Comparison of ENCODE assay signal across 8 cellular contexts in the genomic region with DNA sequence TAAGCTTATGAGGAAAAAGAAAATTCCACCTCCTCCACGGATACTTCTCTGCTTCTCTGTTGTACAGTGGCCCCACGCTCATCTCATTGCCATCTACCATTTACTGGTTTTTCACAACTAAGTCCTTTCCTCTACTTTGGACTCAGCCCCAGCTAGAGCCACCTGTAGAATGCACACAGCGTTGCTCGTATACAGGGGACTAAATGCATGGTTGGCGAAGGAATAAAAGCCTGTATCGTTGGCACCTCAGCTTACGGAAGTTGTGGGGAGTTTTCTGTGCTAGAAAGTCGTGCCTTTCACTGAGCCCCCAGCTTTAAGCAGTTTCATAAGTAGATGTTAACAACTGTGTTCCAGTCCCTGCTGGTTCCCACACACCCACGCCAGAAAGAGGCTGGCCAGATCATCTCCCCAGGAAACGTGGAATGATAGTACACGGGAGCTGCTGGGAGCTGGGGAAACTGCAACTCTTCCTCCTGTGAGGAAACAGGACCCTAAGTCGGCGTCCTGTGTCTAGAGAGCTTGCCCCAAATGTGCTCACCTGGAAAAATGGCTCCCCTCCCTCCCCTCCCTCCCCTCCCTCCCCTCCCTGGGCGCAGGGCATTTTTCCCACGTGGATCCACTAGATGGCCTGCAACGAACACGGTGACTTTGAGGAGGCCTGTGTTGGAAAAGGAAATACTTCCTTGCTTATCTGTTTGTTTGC. TPM values are rescaled to one million over a fixed set of nuclear protein-coding genes. Genes with fewer than 3 reads are reported as not detected.
DNase-seq lines count a peak whose midpoint lies in the region; ATAC-seq and TF ChIP-seq lines count a peak whose summit lies in the region.

No MANE protein-coding gene starts in this region.

- no peak overlapping the region for H3K27ac ChIP-seq in CD8-positive, alpha-beta memory T cell (ENCODE audit: low read depth, low read length)

- no peaks in the 10 kb centered on the region for H3K27me3 ChIP-seq in CD8-positive, alpha-beta memory T cell (ENCODE audit: insufficient read depth, low read length, poor library complexity, severe bottlenecking)

- H3K36me3 ChIP-seq in CD8-positive, alpha-beta memory T cell (ENCODE audit: insufficient read depth, low read length), result no peaks in the 10 kb centered on the region

- peak; percentile 59 to 75 for ATAC-seq in naive B cell (ENCODE audit: low read depth in 2 of 2)
- no peak for ATAC-seq in T-cell (replicated peaks in 1 of 4)
- no peak for ATAC-seq in GM18870 (IDR thresholded peaks at IDR 0.05; ENCODE audit: unreplicated experiment)

- H3K27ac Mint-ChIP-seq in naive B cell (no peak overlapping the region), T-cell (no peak overlapping the region)
- peak overlapping the region in 1 of 8 donors; percentile 28 for H3K27ac Mint-ChIP-seq in CD8-positive, alpha-beta memory T cell

- H3K4me3 ChIP-seq in epithelial cell of esophagus (ENCODE audit: low read length), result no peak overlapping the region
- H3K4me3 ChIP-seq in CD8-positive, alpha-beta memory T cell (ENCODE audit: low read length), result no peak overlapping the region

- POLR2A ChIA-PET in T-cell (lab: Charles Lee), result no interaction called here
- POLR2A ChIA-PET in CD8-positive, alpha-beta memory T cell (lab: Charles Lee), result no interaction called here

- CTCF ChIA-PET in T-cell (lab: Charles Lee), result no interaction called here
- CTCF ChIA-PET in CD8-positive, alpha-beta memory T cell (lab: Charles Lee), result no interaction called here

- H3K9me3 Mint-ChIP-seq in naive B cell, result peaks cover 0 to 8% (median 4%) of the 10 kb centered on the region in 7 donors
- H3K9me3 Mint-ChIP-seq in T-cell, result peaks cover 0 to 6% (median 4%) of the 10 kb centered on the region in 3 donors
- peaks cover 0 to 4% (median 0%) of the 10 kb centered on the region in 5 donors for H3K9me3 Mint-ChIP-seq in CD8-positive, alpha-beta memory T cell

- H3K4me1 Mint-ChIP-seq in naive B cell (peaks cover 8 to 23% (median 22%) of the 10 kb centered on the region in 3 donors), T-cell (peaks cover 31 to 41% (median 37%) of the 10 kb centered on the region in 3 donors)
- peaks cover 8 to 12% (median 10%) of the 10 kb centered on the region in 3 donors for H3K4me1 Mint-ChIP-seq in CD8-positive, alpha-beta memory T cell

- peaks cover 5% of the 10 kb centered on the region for H3K4me1 ChIP-seq in CD8-positive, alpha-beta memory T cell (ENCODE audit: insufficient read depth, low read length)

- TF ChIP-seq CTCF in epithelial cell of esophagus (IDR thresholded peaks at IDR 0.05; ENCODE audit: insufficient read depth, low read depth, low read length, missing control alignments), result peak; percentile 61

- H3K36me3 Mint-ChIP-seq in naive B cell, result peaks cover 4 to 7% of the 10 kb centered on the region in 2 donors
- H3K36me3 Mint-ChIP-seq in T-cell, result no peaks in the 10 kb centered on the region
- no peaks in the 10 kb centered on the region for H3K36me3 Mint-ChIP-seq in CD8-positive, alpha-beta memory T cell

- no peaks in the 10 kb centered on the region for H3K9me3 ChIP-seq in CD8-positive, alpha-beta memory T cell (ENCODE audit: low read length)

- peaks cover 0 to 16% (median 11%) of the 10 kb centered on the region in 3 donors for H3K27me3 Mint-ChIP-seq in naive B cell
- H3K27me3 Mint-ChIP-seq in T-cell, result no peaks in the 10 kb centered on the region
- peaks cover 9 to 27% of the 10 kb centered on the region in 2 donors for H3K27me3 Mint-ChIP-seq in CD8-positive, alpha-beta memory T cell

- DNase-seq in NCI-H1092 treated with DMSO at 0.1 percent for 48 hours (lab: John Stamatoyannopoulos, UW) (peak; percentile 11), NCI-H1092 (lab: John Stamatoyannopoulos, UW) (no peak), NCI-H526 (lab: John Stamatoyannopoulos, UW) (peak; percentile 18 to 76), epithelial cell of esophagus (ENCODE audit: low read depth) (peak; percentile 69), naive B cell (no peak), T-cell (no peak)
- no peak for DNase-seq in CD8-positive, alpha-beta memory T cell

- no peak overlapping the region for H3K4me3 Mint-ChIP-seq in naive B cell
- no peak overlapping the region for H3K4me3 Mint-ChIP-seq in T-cell
- H3K4me3 Mint-ChIP-seq in CD8-positive, alpha-beta memory T cell, result no peak overlapping the region

RNA-seq across cellular contexts. Expression of a gene that starts 43.7 kb away (rescaled TPM):
- not detected for polyA plus RNA-seq in naive B cell (ENCODE audit: low read depth in 6 of 6)
- total RNA-seq in T-cell, result 1 to 10 TPM in 1 of 5 donors, under 1 TPM in 4; 0.23 to 1.0 (median 0.59) TPM
- total RNA-seq in CD8-positive, alpha-beta memory T cell, result not detected
- not detected for polyA plus RNA-seq in CD8-positive, alpha-beta memory T cell

Comparison
In these comparisons a context has a peak if more than half of its experiments do, and no peak if none do; other contexts are left out.
1. DNase-seq: peak in NCI-H1092 treated with DMSO at 0.1 percent for 48 hours (single experiment), NCI-H526 (2 of 2) and epithelial cell of esophagus (single experiment); none in NCI-H1092 (single experiment), naive B cell (single experiment), T-cell (0 of 34) and CD8-positive, alpha-beta memory T cell (0 of 5).
2. ATAC-seq: peak in naive B cell (2 of 2); none in T-cell (0 of 4) and GM18870 (single experiment).